Comparison of ENCODE assay signal across 8 cellular contexts in genomic region chr3:48685603-48686511, GRCh38. TPM values are rescaled to one million over a fixed set of nuclear protein-coding genes. Genes with fewer than 3 reads are reported as not detected.
DNase-seq lines count a peak whose midpoint lies in the region; ATAC-seq and TF ChIP-seq lines count a peak whose summit lies in the region.

Gene NCKIPSD, minus strand, starts transcription at chr3:48685915. Its CDS starts 108 bp downstream, at chr3:48685807.

- in situ Hi-C loops in astrocyte of the cerebellum (cut with HindIII; ENCODE audit: low sequenced_read_pairs): no loop called here

- peak; percentile 75 for ATAC-seq in HG02840 (IDR thresholded peaks at IDR 0.05; ENCODE audit: low FRiP score, unreplicated experiment)
- peak; percentile 92 for ATAC-seq in sciatic nerve

- H3K4me3 ChIP-seq in astrocyte of the cerebellum (ENCODE audit: low read depth, low read length): peak within 1 kb of the TSS; percentile 75

- peak; percentile 63 for TF ChIP-seq CTCF in astrocyte of the cerebellum (IDR thresholded peaks at IDR 0.05; ENCODE audit: low read depth, low read length, missing control alignments)

- intact Hi-C loops in sciatic nerve (cut with DNase I): no loop called here

- DNase-seq in NCI-H1694 treated with DMSO at 0.1 percent for 48 hours (lab: John Stamatoyannopoulos, UW) (peak; percentile 46), NCI-H1694 (lab: John Stamatoyannopoulos, UW) (no peak), NCI-H146 treated with DMSO at 0.1 percent for 48 hours (lab: John Stamatoyannopoulos, UW; ENCODE audit: unreplicated experiment) (peak; percentile 37), T1000 (lab: John Stamatoyannopoulos, UW) (peak; percentile 83), astrocyte of the cerebellum (ENCODE audit: low read depth) (no peak), hippocampal formation (lab: John Stamatoyannopoulos, UW) (peak; percentile 71 to 74), sciatic nerve (ENCODE audit: low spot score) (peak; percentile 95)

RNA-seq across cellular contexts. Expression of gene NCKIPSD, which starts in this region (rescaled TPM):
- 29.3 TPM for total RNA-seq in sciatic nerve

Comparison
In these comparisons a context has a peak if more than half of its experiments do, and no peak if none do; other contexts are left out.
1. DNase-seq: peak in NCI-H1694 treated with DMSO at 0.1 percent for 48 hours (single experiment), NCI-H146 treated with DMSO at 0.1 percent for 48 hours (single experiment), T1000 (single experiment), hippocampal formation (2 of 2) and sciatic nerve (single experiment); none in NCI-H1694 (single experiment) and astrocyte of the cerebellum (single experiment).